ENCODE assay signal across 10 cellular contexts in the genomic region with DNA sequence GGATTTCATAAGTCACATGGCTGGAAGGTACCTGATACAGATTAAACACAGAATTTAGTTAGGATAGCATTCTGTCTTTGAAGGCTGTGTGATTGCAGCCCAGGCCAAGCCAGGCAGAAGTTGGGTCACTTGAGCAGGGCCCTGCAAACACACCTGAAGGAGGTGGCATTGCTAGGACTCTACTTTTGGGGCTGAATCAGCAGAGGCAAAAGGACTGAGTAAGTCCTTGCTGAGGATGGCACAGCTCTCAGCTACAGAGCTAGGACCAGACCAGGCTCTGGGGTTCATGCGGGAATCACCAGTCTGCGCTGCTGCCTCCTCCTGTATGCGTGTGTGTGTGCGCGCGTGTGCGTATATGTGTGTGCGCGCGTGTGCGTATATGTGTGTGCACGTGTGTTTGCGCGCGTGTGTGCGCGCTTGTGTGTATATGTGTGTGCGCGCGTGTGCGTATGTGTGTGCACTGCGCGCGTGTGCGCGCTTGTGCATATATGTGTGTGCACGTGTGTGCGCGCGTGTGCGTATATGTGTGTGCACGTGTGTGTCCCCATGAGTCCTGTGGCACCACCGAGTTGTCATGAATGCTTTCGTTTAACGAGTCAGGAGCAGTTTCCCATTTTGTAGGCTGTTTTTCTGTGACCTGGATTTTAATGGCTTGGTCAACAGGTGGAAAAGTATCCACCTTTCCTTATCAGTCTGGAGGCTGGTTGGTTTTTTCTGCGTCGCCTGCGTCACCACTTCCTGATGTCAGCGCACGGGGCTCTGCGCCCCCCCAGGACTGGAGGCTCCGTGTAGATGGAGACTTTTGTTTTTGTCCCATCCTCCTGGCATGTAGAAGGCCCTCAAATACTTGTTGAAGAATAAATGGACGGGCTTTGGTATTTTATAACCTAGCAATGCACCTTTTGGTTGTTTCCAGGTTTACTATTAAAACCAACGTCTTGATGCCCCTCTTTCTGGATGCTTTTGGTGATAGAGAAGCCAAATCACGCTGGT. TPM values are rescaled to one million over a fixed set of nuclear protein-coding genes. Genes with fewer than 3 reads are reported as not detected.
DNase-seq lines count a peak whose midpoint lies in the region; ATAC-seq and TF ChIP-seq lines count a peak whose summit lies in the region.
"Had no signal": no experiment of that assay in that cellular context is flagged by ENCODE, and none has a peak within 500 bp of the region (broad histone marks: within the 10 kb centered on the region; RNA-seq: fewer than 3 reads in every experiment).

No MANE protein-coding gene starts in this region.

- H3K9me3 ChIP-seq in left ventricle myocardium inferior (replicated peaks) (no peaks in the 10 kb centered on the region), T-helper 17 cell (ENCODE audit: control insufficient read depth, low read length, poor library complexity, severe bottlenecking) (no peaks in the 10 kb centered on the region), right cardiac atrium (ENCODE audit: control insufficient read depth, low read length) (no peaks in the 10 kb centered on the region), thymus (ENCODE audit: control insufficient read depth) (no peaks in the 10 kb centered on the region)
- H3K9me3 ChIP-seq: BE2C had no signal

- H3K27ac Mint-ChIP-seq in T-helper 17 cell = no peak overlapping the region

- H3K27ac ChIP-seq in left ventricle myocardium inferior (replicated peaks) (peak overlapping the region; percentile 78), right cardiac atrium (ENCODE audit: low read length) (no peak overlapping the region), thymus (ENCODE audit: low read depth) (no peak overlapping the region), dorsolateral prefrontal cortex (peak overlapping the region in 2 of 59 donors; percentile 46 to 64)

- no peak for DNase-seq in left ventricle myocardium inferior
- no peak for DNase-seq in Right ventricle myocardium superior
- DNase-seq in T-helper 17 cell = no peak
- no peak for DNase-seq in right cardiac atrium
- DNase-seq in dorsolateral prefrontal cortex = no peak
- no peak for DNase-seq in NCI-H1694 treated with DMSO at 0.1 percent for 48 hours (lab: John Stamatoyannopoulos, UW)
- no peak for DNase-seq in cerebellar cortex (ENCODE audit: low spot score)
- DNase-seq: BE2C, SHP77 had no signal

- peaks cover 52% of the 10 kb centered on the region for H3K4me1 Mint-ChIP-seq in T-helper 17 cell

- peak overlapping the region; percentile 42 for H3K4me3 ChIP-seq in left ventricle myocardium inferior
- peak overlapping the region; percentile 18 for H3K4me3 ChIP-seq in right cardiac atrium (ENCODE audit: low read length)
- peak overlapping the region; percentile 6 for H3K4me3 ChIP-seq in thymus (ENCODE audit: low read length)
- H3K4me3 ChIP-seq in dorsolateral prefrontal cortex = peak overlapping the region in 22 of 59 donors; percentile 0 to 40 (median 18)

- ATAC-seq in Right ventricle myocardium superior (ENCODE audit: poor library complexity) (no peak), T-helper 17 cell (peak; percentile 27), right cardiac atrium (peak in 1 of 2 donors; percentile 7)

- peak overlapping the region; percentile 7 for H3K4me3 Mint-ChIP-seq in T-helper 17 cell

- H3K27me3 ChIP-seq in left ventricle myocardium inferior (ENCODE audit: low read depth) (no peaks in the 10 kb centered on the region), right cardiac atrium (ENCODE audit: control insufficient read depth, insufficient read depth) (no peaks in the 10 kb centered on the region), thymus (ENCODE audit: control insufficient read depth, insufficient read depth) (no peaks in the 10 kb centered on the region), dorsolateral prefrontal cortex (no peaks in the 10 kb centered on the region)
- H3K27me3 ChIP-seq: BE2C had no signal

- no peaks in the 10 kb centered on the region for H3K27me3 Mint-ChIP-seq in T-helper 17 cell

- peaks cover 87% of the 10 kb centered on the region for H3K4me1 ChIP-seq in left ventricle myocardium inferior
- H3K4me1 ChIP-seq in right cardiac atrium (ENCODE audit: control insufficient read depth, insufficient read depth, low read length) = peaks cover 19% of the 10 kb centered on the region
- peaks cover 12% of the 10 kb centered on the region for H3K4me1 ChIP-seq in thymus (ENCODE audit: control insufficient read depth, insufficient read depth, low read length)

- no peaks in the 10 kb centered on the region for H3K36me3 Mint-ChIP-seq in T-helper 17 cell (ENCODE audit: low read depth)

- 84% methylated on average over 45 of the region's 45 CpGs for WGBS in right cardiac atrium
- WGBS in thymus = 75% methylated on average over 45 of the region's 45 CpGs

- intact Hi-C loops in left ventricle myocardium inferior (cut with micrococcal nuclease) (no loop called here), Right ventricle myocardium superior (cut with DNase I) (no loop called here), right cardiac atrium (cut with DNase I) (no loop called here), dorsolateral prefrontal cortex (cut with DNase I) (no loop called here)

- H3K36me3 ChIP-seq in left ventricle myocardium inferior (no peaks in the 10 kb centered on the region), thymus (ENCODE audit: control insufficient read depth, insufficient read depth) (no peaks in the 10 kb centered on the region)
- H3K36me3 ChIP-seq: BE2C had no signal

- no peak for TF ChIP-seq CTCF in left ventricle myocardium inferior (IDR thresholded peaks at IDR 0.05; ENCODE audit: borderline replicate concordance)
- TF ChIP-seq CTCF in dorsolateral prefrontal cortex (IDR thresholded peaks at IDR 0.05 in 54 of 56, conservative IDR thresholded peaks at IDR 0.05 in 2 of 56; ENCODE audit: low read depth in 1 of 56, partially characterized antibody in 56 of 56) = no peak

RNA-seq across cellular contexts. Expression of a gene that starts 34.7 kb away (rescaled TPM):
- total RNA-seq in left ventricle myocardium inferior (15.5 TPM), Right ventricle myocardium superior (11.6 TPM), T-helper 17 cell (10 to 100 TPM; 28.4 to 37.0 TPM), right cardiac atrium (10 to 100 TPM; 16.9 to 23.8 (median 19.4) TPM), dorsolateral prefrontal cortex (10 to 100 TPM; 22.6 to 83.5 (median 57.4) TPM)
- polyA plus RNA-seq in right cardiac atrium (9.1 TPM), thymus (14.6 TPM)
